12 cellular contexts compared by ENCODE assay signal in the genomic region with DNA sequence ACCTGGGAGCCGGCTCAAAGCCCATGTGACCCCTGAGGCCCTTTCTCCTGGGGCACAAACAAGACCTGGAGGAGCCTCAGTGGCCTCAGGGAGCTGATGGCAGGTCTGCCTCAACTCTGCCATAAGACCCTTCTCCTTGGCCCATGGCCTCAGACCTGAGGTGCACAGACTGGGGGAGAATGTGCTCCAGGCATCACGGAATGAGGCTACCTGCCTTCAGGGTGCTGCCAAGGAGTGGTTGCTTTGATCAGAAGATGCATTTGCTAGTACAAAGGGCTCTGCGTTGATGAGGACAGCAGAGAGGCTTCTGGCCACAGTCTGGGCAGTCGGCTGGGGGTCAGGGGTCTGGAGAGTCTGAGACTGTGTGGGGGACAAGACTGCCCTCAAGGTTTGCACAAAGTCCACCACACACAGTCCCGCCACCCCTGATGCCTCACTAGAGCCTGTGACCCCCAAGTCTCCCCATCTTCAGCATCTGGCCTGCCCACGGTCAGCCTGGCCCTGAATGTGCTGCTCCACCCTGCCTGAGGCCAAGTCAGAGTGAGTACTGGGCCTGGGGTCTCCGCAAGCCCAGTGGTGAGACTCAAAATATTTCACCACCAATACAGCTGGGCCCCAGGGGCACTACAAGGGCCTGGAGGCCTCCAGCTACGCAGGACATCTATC. TPM values are rescaled to one million over a fixed set of nuclear protein-coding genes. Genes with fewer than 3 reads are reported as not detected.
"Had no signal": no experiment of that assay in that cellular context is flagged by ENCODE, and none has a peak within 500 bp of the region (broad histone marks: within the 10 kb centered on the region; RNA-seq: fewer than 3 reads in every experiment).

No MANE protein-coding gene starts in this region.

- DNase-seq: activated CD8-positive, alpha-beta T cell treated with anti-CD3 and anti-CD28 coated beads for 36 hours; activated T-cell treated with anti-CD3 and anti-CD28 coated beads for 4 hours; central memory CD4-positive, alpha-beta T cell; effector memory CD4-positive, alpha-beta T cell; mammary epithelial cell; stimulated activated CD4-positive, alpha-beta T cell treated with anti-CD3 and anti-CD28 coated beads, Interleukin-4, amount 100 ng/mL, for 24 hours had no signal

- H3K27ac ChIP-seq: epithelial cell of prostate, gastroesophageal sphincter, ovary had no signal

- H3K9me3 ChIP-seq: gastroesophageal sphincter, ovary had no signal

- H3K36me3 ChIP-seq: ovary had no signal

- ATAC-seq: activated CD8-positive, alpha-beta T cell treated with anti-CD3 and anti-CD28 coated beads for 36 hours; gastroesophageal sphincter; natural killer cell treated with Interleukin-12 subunit alpha and Interleukin-12 subunit beta and Interleukin-15 and Interleukin-18, amount 100 ng/mL, for 72 hours; SK-N-SH treated with all-trans-retinoic acid at 6 μM for 48 hours had no signal

- H3K4me3 ChIP-seq: gastroesophageal sphincter, ovary had no signal

- H3K27me3 ChIP-seq: gastroesophageal sphincter, ovary had no signal

- H3K4me1 ChIP-seq: gastroesophageal sphincter had no signal

RNA-seq across cellular contexts. Expression of gene ALDH1L1, which starts 26.6 kb away (rescaled TPM):
- total RNA-seq: activated CD8-positive, alpha-beta T cell treated with anti-CD3 and anti-CD28 coated beads for 36 hours; activated T-helper 2 cell treated with anti-CD3 and anti-CD28 coated beads, Interferon-gamma antibody, Interleukin-2, Interleukin-4, amounts not matched to agents 10 μg/mL and 5 μg/mL and 100 μg/mL, durations not matched to agents 14 hours and 24 hours and 36 hours; natural killer cell treated with Interleukin-12 subunit alpha and Interleukin-12 subunit beta and Interleukin-15 and Interleukin-18, amount 100 ng/mL, for 72 hours had no signal
